ENCODE assay signal across 8 cellular contexts in genomic region chr12:49059385-49060232, GRCh38. TPM values are rescaled to one million over a fixed set of nuclear protein-coding genes. Genes with fewer than 3 reads are reported as not detected.
DNase-seq lines count a peak whose midpoint lies in the region; ATAC-seq, FAIRE-seq and TF ChIP-seq lines count a peak whose summit lies in the region.

No MANE protein-coding gene starts in this region.

- no peaks in the 10 kb centered on the region for H3K36me3 ChIP-seq in esophagus (ENCODE audit: control insufficient read depth in 2 of 2, insufficient read depth in 2 of 2, low read length in 1 of 2)
- no peaks in the 10 kb centered on the region for H3K36me3 ChIP-seq in neural cell (ENCODE audit: insufficient read depth, low read length)

- H2AFZ ChIP-seq in neural cell (ENCODE audit: low read depth, low read length), result no peak overlapping the region

- no peaks in the 10 kb centered on the region for H3K9me2 ChIP-seq in neural cell (ENCODE audit: insufficient read depth, low read length)

- TF ChIP-seq POLR2A in GM12891 (IDR thresholded peaks at IDR 0.05; ENCODE audit: low read depth, low read length), result no peak

- H4K20me1 ChIP-seq in neural cell (ENCODE audit: insufficient read depth), result peaks cover 28% of the 10 kb centered on the region

- peak overlapping the region; percentile 89 for H3K27ac ChIP-seq in 22Rv1
- peak overlapping the region; percentile 87 to 98 for H3K27ac ChIP-seq in esophagus (ENCODE audit: low read depth in 2 of 2, low read length in 1 of 2)
- peak overlapping the region; percentile 97 for H3K27ac ChIP-seq in neural cell (ENCODE audit: low read length)

- WGBS in esophagus, 2 donors, result 1% methylated on average over 28 to 74 of the region's 74 CpGs

- H3K27me3 ChIP-seq in esophagus (ENCODE audit: control insufficient read depth in 1 of 2, insufficient read depth in 2 of 2, low read length in 2 of 2) (no peaks in the 10 kb centered on the region), neural cell (ENCODE audit: insufficient read depth, low read depth, low read length) (no peaks in the 10 kb centered on the region)

- peak overlapping the region; percentile 99 for H3K9ac ChIP-seq in neural cell (ENCODE audit: low read length)

- FAIRE-seq in GM12891 (lab: Jason Lieb, UNC), result no peak

- no peak for TF ChIP-seq EP300 in neural cell (conservative IDR thresholded peaks at IDR 0.05; ENCODE audit: poor library complexity, severe bottlenecking)

- peak overlapping the region; percentile 93 to 98 for H3K4me3 ChIP-seq in esophagus (ENCODE audit: low read depth in 1 of 2, low read length in 2 of 2)
- H3K4me3 ChIP-seq in neural cell (ENCODE audit: low read length), result peak overlapping the region; percentile 97

- ATAC-seq in HG03175 (IDR thresholded peaks at IDR 0.05; ENCODE audit: unreplicated experiment) (peak; percentile 11), GM18870 (IDR thresholded peaks at IDR 0.05; ENCODE audit: unreplicated experiment) (no peak)

- peak; percentile 24 for DNase-seq in GM12891 (ENCODE audit: insufficient read length, low spot score)
- peak; percentile 54 for DNase-seq in UCSD-AML1 (lab: John Stamatoyannopoulos, UW; ENCODE audit: unreplicated experiment)
- no peak for DNase-seq in midbrain (lab: John Stamatoyannopoulos, UW)

- no peaks in the 10 kb centered on the region for H3F3A ChIP-seq in neural cell (ENCODE audit: insufficient read depth, low read length, poor library complexity, severe bottlenecking)

- H3K9me3 ChIP-seq in esophagus (ENCODE audit: control insufficient read depth in 2 of 2, insufficient read depth in 1 of 2, low read depth in 1 of 2, low read length in 1 of 2) (no peaks in the 10 kb centered on the region), neural cell (ENCODE audit: low read length) (no peaks in the 10 kb centered on the region)

- H3K4me1 ChIP-seq in esophagus (ENCODE audit: control insufficient read depth in 2 of 2, insufficient read depth in 2 of 2, low read length in 1 of 2), result peaks cover 11 to 17% of the 10 kb centered on the region in 2 donors

- H3K4me2 ChIP-seq in neural cell (ENCODE audit: low read length), result peak overlapping the region; percentile 97

- no peak for TF ChIP-seq RAD21 in neural cell (conservative IDR thresholded peaks at IDR 0.05)

- TF ChIP-seq CTCF in 22Rv1 (IDR thresholded peaks at IDR 0.05), result no peak
- no peak for TF ChIP-seq CTCF in neural cell (IDR thresholded peaks at IDR 0.05; ENCODE audit: poor library complexity, severe bottlenecking)

- H3K79me2 ChIP-seq in neural cell (replicated peaks; ENCODE audit: insufficient read depth, low read length), result peaks cover 56% of the 10 kb centered on the region

TF ChIP-seq in GM12891, 5 proteins besides CTCF, POLR2A, EP300 and RAD21:
- no peak for TF ChIP-seq POU2F2 (IDR thresholded peaks at IDR 0.05; ENCODE audit: low read depth, low read length)
- TF ChIP-seq PAX5 (IDR thresholded peaks at IDR 0.05; ENCODE audit: insufficient read depth, low read length, severe bottlenecking), result no peak
- TF ChIP-seq TAF1 (IDR thresholded peaks at IDR 0.05; ENCODE audit: low read depth, low read length), result no peak
- no peak for TF ChIP-seq POLR2AphosphoS5 (IDR thresholded peaks at IDR 0.05; ENCODE audit: low read depth, low read length)
- TF ChIP-seq SPI1 (IDR thresholded peaks at IDR 0.05; ENCODE audit: low read depth, low read length), result no peak

TF ChIP-seq in neural cell, 6 proteins besides CTCF, POLR2A, EP300 and RAD21:
- TF ChIP-seq EZH2 (IDR thresholded peaks at IDR 0.05; ENCODE audit: borderline replicate concordance, insufficient read depth, low read length, poor library complexity, severe bottlenecking), result no peak
- no peak for TF ChIP-seq SMC3 (conservative IDR thresholded peaks at IDR 0.05; ENCODE audit: poor library complexity)
- TF ChIP-seq POLR2AphosphoS5 (IDR thresholded peaks at IDR 0.05), result no peak
- no peak for TF ChIP-seq TAF1 (IDR thresholded peaks at IDR 0.05; ENCODE audit: low read depth)
- TF ChIP-seq MXI1 (conservative IDR thresholded peaks at IDR 0.05; ENCODE audit: poor library complexity, severe bottlenecking), result no peak
- TF ChIP-seq REST (IDR thresholded peaks at IDR 0.05; ENCODE audit: borderline replicate concordance), result no peak

RNA-seq across cellular contexts. Expression of gene KMT2D, which starts 1.0 kb away (rescaled TPM):
- 17.2 TPM for polyA plus RNA-seq in GM12891 (2012; ENCODE audit: low read depth, missing spikeins)
- 10 to 100 TPM; 13.2 to 46.6 TPM for polyA plus RNA-seq in esophagus
- 14.1 and 15.8 TPM in 2 replicates for polyA plus RNA-seq in neural cell
- 36.8 and 37.7 TPM in 2 replicates for polyA minus RNA-seq in neural cell

RNA-seq across cellular contexts. Expression of gene RHEBL1, which starts 10.2 kb away (rescaled TPM):
- polyA plus RNA-seq in GM12891 (2012; ENCODE audit: low read depth, missing spikeins), result 6.1 TPM
- polyA plus RNA-seq in esophagus, result under 1 TPM; 0.24 to 0.39 TPM
- polyA plus RNA-seq in neural cell, result 0.68 TPM in 1 of 2 replicates, not detected in the other
- polyA minus RNA-seq in neural cell, result not detected in 2 replicates

RNA-seq across cellular contexts. Expression of gene DHH, which starts 35.0 kb away (rescaled TPM):
- not detected for polyA plus RNA-seq in GM12891 (2012; ENCODE audit: low read depth, missing spikeins)
- polyA plus RNA-seq in esophagus, result under 1 TPM; 0.06 to 0.21 TPM
- polyA plus RNA-seq in neural cell, result 0.28 and 0.66 TPM in 2 replicates
- polyA minus RNA-seq in neural cell, result 0.46 and 0.49 TPM in 2 replicates

RNA-seq across cellular contexts. Expression of gene PRKAG1, which starts 41.0 kb away (rescaled TPM):
- 49.9 TPM for polyA plus RNA-seq in GM12891 (2012; ENCODE audit: low read depth, missing spikeins)
- polyA plus RNA-seq in esophagus, result 10 to 100 TPM; 52.5 to 54.7 TPM
- 69.0 and 71.0 TPM in 2 replicates for polyA plus RNA-seq in neural cell
- 37.3 and 39.2 TPM in 2 replicates for polyA minus RNA-seq in neural cell

RNA-seq across cellular contexts. Expression of gene LMBR1L, which starts 51.0 kb away (rescaled TPM):
- polyA plus RNA-seq in GM12891 (2012; ENCODE audit: low read depth, missing spikeins), result 21.6 TPM
- polyA plus RNA-seq in esophagus (10 to 100 TPM; 28.3 to 36.2 TPM), neural cell (344 and 381 TPM in 2 replicates)
- polyA minus RNA-seq in neural cell, result 165 and 169 TPM in 2 replicates
